14 cellular contexts compared by ENCODE assay signal in genomic region chr1:23984417-23985186, GRCh38. TPM values are rescaled to one million over a fixed set of nuclear protein-coding genes. Genes with fewer than 3 reads are reported as not detected.
DNase-seq lines count a peak whose midpoint lies in the region; ATAC-seq and TF ChIP-seq lines count a peak whose summit lies in the region.
"Had no signal": no experiment of that assay in that cellular context is flagged by ENCODE, and none has a peak within 500 bp of the region (broad histone marks: within the 10 kb centered on the region; RNA-seq: fewer than 3 reads in every experiment).

No MANE protein-coding gene starts in this region.

- H3K27me3 Mint-ChIP-seq in activated naive CD4-positive, alpha-beta T cell treated with anti-CD3 and anti-CD28 coated beads for 36 hours (ENCODE audit: low read depth): no peaks in the 10 kb centered on the region

- peaks cover 10% of the 10 kb centered on the region for H3K4me1 Mint-ChIP-seq in activated naive CD4-positive, alpha-beta T cell treated with anti-CD3 and anti-CD28 coated beads for 36 hours (ENCODE audit: low read depth)

- H3K36me3 Mint-ChIP-seq in activated naive CD4-positive, alpha-beta T cell treated with anti-CD3 and anti-CD28 coated beads for 36 hours (ENCODE audit: low read depth): peaks cover 4% of the 10 kb centered on the region
- H3K36me3 Mint-ChIP-seq: immature natural killer cell had no signal

- H3K27me3 ChIP-seq in left ventricle myocardium inferior (ENCODE audit: low read depth) (no peaks in the 10 kb centered on the region), heart left ventricle (no peaks in the 10 kb centered on the region), brain microvascular endothelial cell (replicated peaks) (no peaks in the 10 kb centered on the region), left lung (no peaks in the 10 kb centered on the region), aorta (ENCODE audit: control insufficient read depth in 1 of 2, insufficient read depth in 2 of 2, low read length in 1 of 2) (no peaks in the 10 kb centered on the region)
- H3K27me3 ChIP-seq: SJCRH30 had no signal

- TF ChIP-seq CTCF in left ventricle myocardium inferior (IDR thresholded peaks at IDR 0.05; ENCODE audit: borderline replicate concordance): no peak
- TF ChIP-seq CTCF in heart left ventricle (IDR thresholded peaks at IDR 0.05): no peak
- no peak for TF ChIP-seq CTCF in brain microvascular endothelial cell (IDR thresholded peaks at IDR 0.05; ENCODE audit: low read depth, low read length, missing control alignments)
- TF ChIP-seq CTCF in left lung (IDR thresholded peaks at IDR 0.05): no peak

- H3K9me3 ChIP-seq in left ventricle myocardium inferior (replicated peaks) (no peaks in the 10 kb centered on the region), heart left ventricle (no peaks in the 10 kb centered on the region), left lung (no peaks in the 10 kb centered on the region), aorta (ENCODE audit: control insufficient read depth, low read length) (no peaks in the 10 kb centered on the region)
- H3K9me3 ChIP-seq: SJCRH30 had no signal

- no peak overlapping the region for H3K4me3 Mint-ChIP-seq in activated naive CD4-positive, alpha-beta T cell treated with anti-CD3 and anti-CD28 coated beads for 36 hours
- H3K4me3 Mint-ChIP-seq: immature natural killer cell had no signal

- intact Hi-C loops in left ventricle myocardium inferior (cut with micrococcal nuclease): no loop called here
- intact Hi-C loops in heart left ventricle (cut with DNase I): loop anchor here in 2 of 10 donors (5.0 kb wide), 1 partner anchor 33 kb away; no protein-coding TSS in a partner anchor
- intact Hi-C loops in left lung (cut with DNase I): no loop called here
- intact Hi-C loops in aorta (cut with DNase I): loop anchor here (5.0 kb wide), 2 partner anchors 33 to 38 kb away; no protein-coding TSS in a partner anchor
- intact Hi-C loops in activated naive CD4-positive, alpha-beta T cell treated with anti-CD3 and anti-CD28 coated beads for 36 hours (cut with micrococcal nuclease): loop anchor here (5.0 kb wide), 2 partner anchors 43 to 558 kb away; no protein-coding TSS in a partner anchor
- intact Hi-C loops in cardiac septum (cut with DNase I): no loop called here

- DNase-seq in left ventricle myocardium inferior: no peak
- no peak for DNase-seq in heart left ventricle
- peak; percentile 55 for DNase-seq in brain microvascular endothelial cell
- no peak for DNase-seq in left lung
- no peak for DNase-seq in aorta
- no peak for DNase-seq in activated naive CD4-positive, alpha-beta T cell treated with anti-CD3 and anti-CD28 coated beads for 36 hours
- no peak for DNase-seq in cardiac septum (ENCODE audit: low spot score)
- no peak for DNase-seq in NCI-H345 (lab: John Stamatoyannopoulos, UW)
- DNase-seq: activated CD8-positive, alpha-beta memory T cell treated with anti-CD3 and anti-CD28 coated beads, Interleukin-2, amount 50 U/mL, for 48 hours; immature natural killer cell; NCI-H1694; stimulated activated naive CD4-positive, alpha-beta T cell had no signal

- no peak for TF ChIP-seq POLR2A in heart left ventricle (IDR thresholded peaks at IDR 0.05)

- H3K9me3 Mint-ChIP-seq in activated naive CD4-positive, alpha-beta T cell treated with anti-CD3 and anti-CD28 coated beads for 36 hours: no peaks in the 10 kb centered on the region
- H3K9me3 Mint-ChIP-seq: immature natural killer cell had no signal

- H3K27ac ChIP-seq in left ventricle myocardium inferior (replicated peaks) (peak overlapping the region; percentile 36), heart left ventricle (peak overlapping the region in 1 of 12 donors; percentile 57), brain microvascular endothelial cell (no peak overlapping the region), left lung (peak overlapping the region; percentile 57 to 61), aorta (ENCODE audit: low read depth in 1 of 2, low read length in 2 of 2) (peak overlapping the region; percentile 72 to 85)
- H3K27ac ChIP-seq: SJCRH30 had no signal

- H3K36me3 ChIP-seq in left ventricle myocardium inferior (no peaks in the 10 kb centered on the region), heart left ventricle (no peaks in the 10 kb centered on the region), brain microvascular endothelial cell (replicated peaks) (peaks cover 2% of the 10 kb centered on the region), left lung (no peaks in the 10 kb centered on the region), aorta (ENCODE audit: control insufficient read depth in 1 of 2, insufficient read depth in 2 of 2, low read length in 1 of 2) (no peaks in the 10 kb centered on the region)

- peaks cover 22% of the 10 kb centered on the region for H3K4me1 ChIP-seq in left ventricle myocardium inferior
- H3K4me1 ChIP-seq in heart left ventricle: peaks cover 0 to 14% (median 8%) of the 10 kb centered on the region in 12 donors
- H3K4me1 ChIP-seq in left lung: peaks cover 7 to 8% of the 10 kb centered on the region in 2 donors
- peaks cover 0 to 3% of the 10 kb centered on the region in 2 donors for H3K4me1 ChIP-seq in aorta (ENCODE audit: control insufficient read depth in 1 of 2, insufficient read depth in 2 of 2, low read length in 2 of 2)

- WGBS in heart left ventricle, 4 donors: 72 to 77% (median 74%) methylated on average over 5 of the region's 5 CpGs
- WGBS in aorta, 2 donors: 47 to 51% methylated on average over 5 of the region's 5 CpGs

- ATAC-seq in heart left ventricle: no peak
- no peak for ATAC-seq in left lung
- no peak for ATAC-seq in aorta (ENCODE audit: low FRiP score)

- no peak overlapping the region for H3K27ac Mint-ChIP-seq in activated naive CD4-positive, alpha-beta T cell treated with anti-CD3 and anti-CD28 coated beads for 36 hours
- H3K27ac Mint-ChIP-seq: immature natural killer cell had no signal

- CTCF ChIA-PET in activated naive CD4-positive, alpha-beta T cell treated with anti-CD3 and anti-CD28 coated beads for 36 hours (lab: Charles Lee): no interaction called here

- in situ Hi-C loops in brain microvascular endothelial cell (cut with HindIII; ENCODE audit: low pct_ligation_motif_present, low sequenced_read_pairs): no loop called here

- H3K4me3 ChIP-seq in left ventricle myocardium inferior (no peak overlapping the region), heart left ventricle (no peak overlapping the region), brain microvascular endothelial cell (ENCODE audit: low read depth, low read length) (no peak overlapping the region), left lung (no peak overlapping the region), aorta (ENCODE audit: low read length in 2 of 2) (no peak overlapping the region)
- H3K4me3 ChIP-seq: SJCRH30, skin epidermis had no signal

RNA-seq across cellular contexts. Expression of gene SRSF10, which starts 4.5 kb away (rescaled TPM):
- total RNA-seq in left ventricle myocardium inferior (56.5 TPM), heart left ventricle (10 to 100 TPM; 34.3 to 60.9 (median 49.4) TPM), left lung (100 to 1,000 TPM in 1 of 2 donors, 10 to 100 TPM in 1; 84.9 to 102 TPM), aorta (10 to 100 TPM; 91.1 to 98.4 TPM), cardiac septum (63.4 TPM)
- polyA plus RNA-seq in heart left ventricle (10 to 100 TPM; 41.1 to 47.1 TPM), aorta (100 to 1,000 TPM in 1 of 2 donors, 10 to 100 TPM in 1; 50.1 to 114 TPM)
- total RNA-seq in activated naive CD4-positive, alpha-beta T cell treated with anti-CD3 and anti-CD28 coated beads for 36 hours: 100 to 1,000 TPM; 169 to 178 TPM

RNA-seq across cellular contexts. Expression of gene PNRC2, which starts 25.0 kb away (rescaled TPM):
- total RNA-seq in left ventricle myocardium inferior: 92.3 TPM
- 100 to 1,000 TPM in 4 of 9 donors, 10 to 100 TPM in 5; 67.7 to 137 (median 80.5) TPM for total RNA-seq in heart left ventricle
- 10 to 100 TPM; 64.1 to 88.8 TPM for polyA plus RNA-seq in heart left ventricle
- 100 to 1,000 TPM in 1 of 2 donors, 10 to 100 TPM in 1; 79.0 to 105 TPM for total RNA-seq in left lung
- total RNA-seq in aorta: 10 to 100 TPM; 93.5 to 94.7 TPM
- 100 to 1,000 TPM in 1 of 2 donors, 10 to 100 TPM in 1; 75.3 to 141 TPM for polyA plus RNA-seq in aorta
- total RNA-seq in activated naive CD4-positive, alpha-beta T cell treated with anti-CD3 and anti-CD28 coated beads for 36 hours: 100 to 1,000 TPM; 178 to 209 TPM
- total RNA-seq in cardiac septum: 80.0 TPM

Comparison
In these comparisons a context has a peak if more than half of its experiments do, and no peak if none do; other contexts are left out.
1. intact Hi-C loops: an anchor here in aorta (5.0 kb wide) and activated naive CD4-positive, alpha-beta T cell treated with anti-CD3 and anti-CD28 coated beads for 36 hours (5.0 kb wide); none called in left ventricle myocardium inferior, left lung and cardiac septum.